ENCODE assay signal across 10 cellular contexts in genomic region chr5:15383469-15383868, GRCh38.
DNase-seq lines count a peak whose midpoint lies in the region; ATAC-seq and TF ChIP-seq lines count a peak whose summit lies in the region.
"Had no signal": no experiment of that assay in that cellular context is flagged by ENCODE, and none has a peak within 500 bp of the region (broad histone marks: within the 10 kb centered on the region; RNA-seq: fewer than 3 reads in every experiment).

No MANE protein-coding gene starts in this region.

- H3K36me3 ChIP-seq in thoracic aorta: no peaks in the 10 kb centered on the region
- H3K36me3 ChIP-seq: neutrophil had no signal

- H3K27ac ChIP-seq in thoracic aorta: no peak overlapping the region
- H3K27ac ChIP-seq: neutrophil had no signal

- H3K9me3 Mint-ChIP-seq in activated CD4-positive, alpha-beta T cell treated with anti-CD3 and anti-CD28 coated beads for 36 hours (ENCODE audit: low read depth): peaks cover 5% of the 10 kb centered on the region

- H3K4me3 ChIP-seq in thoracic aorta: no peak overlapping the region

- no peaks in the 10 kb centered on the region for H3K36me3 Mint-ChIP-seq in activated CD4-positive, alpha-beta T cell treated with anti-CD3 and anti-CD28 coated beads for 36 hours (ENCODE audit: low read depth)

- H3K9me3 ChIP-seq in thoracic aorta: no peaks in the 10 kb centered on the region
- H3K9me3 ChIP-seq: neutrophil had no signal

- no peak overlapping the region for H3K4me3 Mint-ChIP-seq in activated CD4-positive, alpha-beta T cell treated with anti-CD3 and anti-CD28 coated beads for 36 hours

- no peaks in the 10 kb centered on the region for H3K4me1 ChIP-seq in thoracic aorta (ENCODE audit: control insufficient read depth in 1 of 2, low read depth in 2 of 2)

- H3K27me3 Mint-ChIP-seq in activated CD4-positive, alpha-beta T cell treated with anti-CD3 and anti-CD28 coated beads for 36 hours: no peaks in the 10 kb centered on the region

- DNase-seq in NCI-H82 (lab: John Stamatoyannopoulos, UW) (peak; percentile 55), NCI-H82 treated with DMSO at 0.1 percent for 48 hours (lab: John Stamatoyannopoulos, UW; ENCODE audit: unreplicated experiment) (no peak), RKO (ENCODE audit: low spot score) (peak; percentile 5), fibroblast of peridontal ligament (ENCODE audit: extremely low read depth) (peak; percentile 37), thoracic aorta (ENCODE audit: low spot score) (no peak)
- no peak for DNase-seq in stimulated activated CD8-positive, alpha-beta memory T cell treated with anti-CD3 and anti-CD28 coated beads, Interleukin-4, amount 100 ng/mL, for 48 hours
- no peak for DNase-seq in activated CD4-positive, alpha-beta T cell treated with anti-CD3 and anti-CD28 coated beads for 36 hours
- DNase-seq: AML-193 had no signal

- H3K27ac Mint-ChIP-seq in activated CD4-positive, alpha-beta T cell treated with anti-CD3 and anti-CD28 coated beads for 36 hours: no peak overlapping the region

- POLR2A ChIA-PET in activated CD4-positive, alpha-beta T cell treated with anti-CD3 and anti-CD28 coated beads for 36 hours (lab: Charles Lee): no interaction called here

- CTCF ChIA-PET in activated CD4-positive, alpha-beta T cell treated with anti-CD3 and anti-CD28 coated beads for 36 hours (lab: Charles Lee): no interaction called here

- no peaks in the 10 kb centered on the region for H3K4me1 Mint-ChIP-seq in activated CD4-positive, alpha-beta T cell treated with anti-CD3 and anti-CD28 coated beads for 36 hours

- intact Hi-C loops in activated CD4-positive, alpha-beta T cell treated with anti-CD3 and anti-CD28 coated beads for 36 hours (cut with DNase I, micrococcal nuclease): no loop called here

- H3K27me3 ChIP-seq in thoracic aorta (replicated peaks; ENCODE audit: insufficient read depth): no peaks in the 10 kb centered on the region
- H3K27me3 ChIP-seq: neutrophil had no signal

- ATAC-seq in thoracic aorta (ENCODE audit: insufficient number of reproducible peaks, low FRiP score, low read depth) (no peak), HG02571 (IDR thresholded peaks at IDR 0.05; ENCODE audit: unreplicated experiment) (no peak)
- no peak for ATAC-seq in activated CD4-positive, alpha-beta T cell treated with anti-CD3 and anti-CD28 coated beads for 36 hours

- peak; percentile 36 for TF ChIP-seq CTCF in thoracic aorta (IDR thresholded peaks at IDR 0.05)

Comparison
In these comparisons a context has a peak if more than half of its experiments do, and no peak if none do; other contexts are left out.
1. DNase-seq: peak in NCI-H82 (single experiment), RKO (single experiment) and fibroblast of peridontal ligament (single experiment); none in NCI-H82 treated with DMSO at 0.1 percent for 48 hours (single experiment), thoracic aorta (single experiment), stimulated activated CD8-positive, alpha-beta memory T cell treated with anti-CD3 and anti-CD28 coated beads, Interleukin-4, amount 100 ng/mL, for 48 hours (single experiment) and activated CD4-positive, alpha-beta T cell treated with anti-CD3 and anti-CD28 coated beads for 36 hours (single experiment).